Comparison of ENCODE assay signal across 22 cellular contexts in the genomic region with DNA sequence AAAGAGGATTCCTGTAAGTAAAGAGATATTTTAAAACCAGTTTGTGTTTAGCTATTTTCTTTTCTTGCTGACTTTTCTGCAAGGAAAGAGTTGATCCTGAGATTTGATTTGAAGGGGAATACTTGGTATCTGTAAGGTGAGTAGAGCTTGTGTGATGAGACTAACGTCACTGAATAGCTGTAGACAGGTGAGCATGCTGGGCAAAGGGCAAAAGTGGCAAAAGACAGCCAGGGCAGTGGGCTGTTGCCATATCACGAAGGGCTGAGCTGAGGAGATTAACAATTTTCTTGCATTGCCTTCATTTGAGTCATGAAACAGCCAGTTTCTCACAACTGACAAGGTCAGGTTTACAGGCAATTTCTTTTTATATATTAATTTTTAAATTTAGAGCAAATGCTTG. TPM values are rescaled to one million over a fixed set of nuclear protein-coding genes. Genes with fewer than 3 reads are reported as not detected.
DNase-seq lines count a peak whose midpoint lies in the region; ATAC-seq, FAIRE-seq and TF ChIP-seq lines count a peak whose summit lies in the region.
"Had no signal": no experiment of that assay in that cellular context is flagged by ENCODE, and none has a peak within 500 bp of the region (broad histone marks: within the 10 kb centered on the region; RNA-seq: fewer than 3 reads in every experiment).

No MANE protein-coding gene starts in this region.

- no peak overlapping the region for H3K4me3 ChIP-seq in GM12878
- H3K4me3 ChIP-seq: A549, tibial artery had no signal

- CTCF ChIA-PET in GM12878 (lab: Yijun Ruan, JAX), result interaction anchor here (1.0 to 1.8 kb wide), 3 partner anchors 17 to 72 kb away, joined by 3 to 5 read pairs (median 4); no protein-coding TSS in a partner anchor

- no peaks in the 10 kb centered on the region for H3K4me1 ChIP-seq in GM12878 (ENCODE audit: control insufficient read depth, insufficient read depth, low read length)

- WGBS in GM12878 (ENCODE audit: insufficient coverage, insufficient replicate concordance, low lambda C conversion rate, missing lambda C conversion rate), result 48% methylated on average over 2 of the region's 2 CpGs

- H2AFZ ChIP-seq in GM12878 (ENCODE audit: control insufficient read depth, low read depth, low read length), result no peak overlapping the region

- H3K4me3 Mint-ChIP-seq in natural killer cell, result no peak overlapping the region
- no peak overlapping the region for H3K4me3 Mint-ChIP-seq in natural killer cell treated with Interleukin-12 subunit alpha and Interleukin-12 subunit beta and Interleukin-15 and Interleukin-18, amount 100 ng/mL, for 72 hours
- H3K4me3 Mint-ChIP-seq: memory B cell; stimulated activated naive CD8-positive, alpha-beta T cell treated with anti-CD3 and anti-CD28 coated beads, Interleukin-15, amount 100 ng/mL, for 72 hours; T-helper 1 cell treated with Interleukin-12 subunit alpha and Interleukin-12 subunit beta and Interleukin-4 antibody, amounts not matched to agents 30 μg/mL and 1 μg/mL, for 36 hours had no signal

- no peak overlapping the region for H3K4me2 ChIP-seq in GM12878 (ENCODE audit: control insufficient read depth, insufficient read depth)
- H3K4me2 ChIP-seq: A549 had no signal

- intact Hi-C loops in natural killer cell (cut with micrococcal nuclease), result no loop called here
- intact Hi-C loops in GM12878 (cut with micrococcal nuclease; ENCODE audit: unreplicated experiment), result no loop called here

- no peak overlapping the region for H3K9ac ChIP-seq in GM12878 (ENCODE audit: control insufficient read depth, insufficient read depth, low read length)

- FAIRE-seq in GM12878 (lab: Jason Lieb, UNC), result no peak
- FAIRE-seq: A549, GM18507 had no signal

- RAD21 ChIA-PET in GM12878 (lab: Charles Lee; ENCODE audit: unreplicated experiment), result no interaction called here

- peaks cover 73 to 81% of the 10 kb centered on the region in 2 donors for H3K4me1 Mint-ChIP-seq in natural killer cell
- H3K4me1 Mint-ChIP-seq in natural killer cell treated with Interleukin-12 subunit alpha and Interleukin-12 subunit beta and Interleukin-15 and Interleukin-18, amount 100 ng/mL, for 72 hours (ENCODE audit: low read depth in 2 of 2), result peaks cover 54 to 64% of the 10 kb centered on the region in 2 donors

- ATAC-seq in natural killer cell, result no peak
- no peak for ATAC-seq in natural killer cell treated with Interleukin-12 subunit alpha and Interleukin-12 subunit beta and Interleukin-15 and Interleukin-18, amount 100 ng/mL, for 72 hours
- ATAC-seq in GM12878, result no peak
- ATAC-seq in left lobe of liver, result peak; percentile 76
- ATAC-seq in HG03460 (IDR thresholded peaks at IDR 0.05; ENCODE audit: unreplicated experiment), result no peak
- ATAC-seq: stimulated activated naive CD8-positive, alpha-beta T cell treated with anti-CD3 and anti-CD28 coated beads, Interleukin-15, amount 100 ng/mL, for 72 hours had no signal

- H4K20me1 ChIP-seq in GM12878 (ENCODE audit: control insufficient read depth, insufficient read depth), result peaks cover 15% of the 10 kb centered on the region

- peak overlapping the region; percentile 53 to 67 for H3K27ac Mint-ChIP-seq in natural killer cell
- no peak overlapping the region for H3K27ac Mint-ChIP-seq in natural killer cell treated with Interleukin-12 subunit alpha and Interleukin-12 subunit beta and Interleukin-15 and Interleukin-18, amount 100 ng/mL, for 72 hours
- H3K27ac Mint-ChIP-seq: stimulated activated naive CD8-positive, alpha-beta T cell treated with anti-CD3 and anti-CD28 coated beads, Interleukin-15, amount 100 ng/mL, for 72 hours; T-helper 1 cell treated with Interleukin-12 subunit alpha and Interleukin-12 subunit beta and Interleukin-4 antibody, amounts not matched to agents 30 μg/mL and 1 μg/mL, for 36 hours had no signal

- in situ Hi-C loops in GM12878 (cut with MboI), result no loop called here

- TF ChIP-seq CTCF in natural killer cell (IDR thresholded peaks at IDR 0.05) (no peak), GM12878 (IDR thresholded peaks at IDR 0.05 in 2 of 3, conservative IDR thresholded peaks at IDR 0.05 in 1 of 3; ENCODE audit: control insufficient read depth in 2 of 3, extremely low read depth in 1 of 3, insufficient read depth in 1 of 3, low read depth in 3 of 3, low read length in 3 of 3) (no peak)

- H3K27me3 ChIP-seq in GM12878 (replicated peaks in 1 of 2; ENCODE audit: control insufficient read depth in 2 of 2, insufficient read depth in 2 of 2, low read length in 1 of 2), result no peaks in the 10 kb centered on the region
- H3K27me3 ChIP-seq: dorsolateral prefrontal cortex, tibial artery had no signal

- H3K36me3 ChIP-seq in GM12878 (ENCODE audit: control insufficient read depth in 2 of 2, insufficient read depth in 2 of 2, low read length in 1 of 2), result peaks cover 15 to 33% of the 10 kb centered on the region in 2 experiments

- no peak for TF ChIP-seq RAD21 in GM12878 (IDR thresholded peaks at IDR 0.05; ENCODE audit: insufficient read depth, low read depth, low read length)

- BruUV-seq in GM12878 (replicated peaks; lab: Mats Ljungman, UMichigan), result TSS peak; percentile 29

- no peak for TF ChIP-seq EP300 in GM12878 (IDR thresholded peaks at IDR 0.05; ENCODE audit: borderline replicate concordance in 1 of 2, control insufficient read depth in 1 of 2, low read depth in 2 of 2, low read length in 2 of 2)

- peaks cover 83% of the 10 kb centered on the region for H3K79me2 ChIP-seq in GM12878 (ENCODE audit: control insufficient read depth, insufficient read depth, low read length)

- H3K27ac ChIP-seq in GM12878 (ENCODE audit: control insufficient read depth, insufficient read depth), result no peak overlapping the region
- H3K27ac ChIP-seq: A549, epithelial cell of prostate, RWPE1, tibial artery had no signal

- no peaks in the 10 kb centered on the region for H3K27me3 Mint-ChIP-seq in natural killer cell (ENCODE audit: low read depth in 2 of 2)
- H3K27me3 Mint-ChIP-seq in natural killer cell treated with Interleukin-12 subunit alpha and Interleukin-12 subunit beta and Interleukin-15 and Interleukin-18, amount 100 ng/mL, for 72 hours, result no peaks in the 10 kb centered on the region
- H3K27me3 Mint-ChIP-seq: memory B cell; stimulated activated naive CD8-positive, alpha-beta T cell treated with anti-CD3 and anti-CD28 coated beads, Interleukin-15, amount 100 ng/mL, for 72 hours had no signal

- no peak for TF ChIP-seq POLR2A in GM12878 (IDR thresholded peaks at IDR 0.05; ENCODE audit: low read depth, low read length)

- no peak for DNase-seq in natural killer cell
- DNase-seq in natural killer cell treated with Interleukin-12 subunit alpha and Interleukin-12 subunit beta and Interleukin-15 and Interleukin-18, amount 100 ng/mL, for 72 hours (ENCODE audit: low spot score), result no peak
- no peak for DNase-seq in GM12878 (ENCODE audit: low read depth, low spot score)
- peak; percentile 66 for DNase-seq in left lobe of liver (ENCODE audit: low spot score)
- DNase-seq in putamen (ENCODE audit: low spot score), result no peak
- DNase-seq in activated CD4-positive, alpha-beta T cell treated with anti-CD3 and anti-CD28 coated beads, Interleukin-2, amount 50 U/mL, for 4 hours, result no peak
- DNase-seq in NCI-H1417 treated with DMSO at 0.1 percent for 48 hours (lab: John Stamatoyannopoulos, UW), result no peak
- DNase-seq: activated effector memory CD4-positive, alpha-beta T cell treated with anti-CD3 and anti-CD28 coated beads, Interleukin-2, amount 50 U/mL, for 16 hours; activated T-cell treated with anti-CD3 and anti-CD28 coated beads for 4 hours; cerebellar nuclear complex; DMS79 treated with DMSO at 0.1 percent for 48 hours; dorsolateral prefrontal cortex; head of caudate nucleus; stimulated activated naive CD8-positive, alpha-beta T cell treated with anti-CD3 and anti-CD28 coated beads, Interleukin-15, amount 100 ng/mL, for 72 hours; tibial artery had no signal

- POLR2A ChIA-PET in GM12878 (lab: Charles Lee), result interaction anchor here (0.9 to 1.2 kb wide), 2 partner anchors 12 to 16 kb away, joined by 3 to 4 read pairs; no protein-coding TSS in a partner anchor

- SMC1A ChIA-PET in GM12878 (lab: Charles Lee; ENCODE audit: uncharacterized antibody, unreplicated experiment), result interaction anchor here (1.3 to 1.6 kb wide), 2 partner anchors 14 to 21 kb away, joined by 3 to 4 read pairs; a partner anchor contains a TSS

- no peaks in the 10 kb centered on the region for H3K9me3 ChIP-seq in GM12878 (replicated peaks; ENCODE audit: control insufficient read depth, insufficient read depth, low read length)
- H3K9me3 ChIP-seq: A549, tibial artery had no signal

- H3K36me3 Mint-ChIP-seq in natural killer cell, result peaks cover 5% of the 10 kb centered on the region
- peaks cover 4% of the 10 kb centered on the region for H3K36me3 Mint-ChIP-seq in natural killer cell treated with Interleukin-12 subunit alpha and Interleukin-12 subunit beta and Interleukin-15 and Interleukin-18, amount 100 ng/mL, for 72 hours

- H3K9me3 Mint-ChIP-seq in natural killer cell, result no peaks in the 10 kb centered on the region
- H3K9me3 Mint-ChIP-seq in natural killer cell treated with Interleukin-12 subunit alpha and Interleukin-12 subunit beta and Interleukin-15 and Interleukin-18, amount 100 ng/mL, for 72 hours, result no peaks in the 10 kb centered on the region
- H3K9me3 Mint-ChIP-seq: memory B cell; stimulated activated naive CD8-positive, alpha-beta T cell treated with anti-CD3 and anti-CD28 coated beads, Interleukin-15, amount 100 ng/mL, for 72 hours; T-helper 1 cell treated with Interleukin-12 subunit alpha and Interleukin-12 subunit beta and Interleukin-4 antibody, amounts not matched to agents 30 μg/mL and 1 μg/mL, for 36 hours had no signal

RNA-seq across cellular contexts. Expression of a gene that starts 21.1 kb away (rescaled TPM):
- total RNA-seq in natural killer cell (10 to 100 TPM; 50.7 to 71.2 (median 67.4) TPM), GM12878 (2014; rRNA removed) (30.8 and 36.6 TPM in 2 replicates), GM12878 (2014; rRNA removed; fragmentation: Illumina TruSeq; extraction: Trizol) (25.8 and 25.9 TPM in 2 replicates), GM12878 (2021) (57.8 and 61.2 TPM in 2 replicates), left lobe of liver (41.4 TPM)
- 100 to 1,000 TPM in 1 of 2 donors, 10 to 100 TPM in 1; 78.4 to 105 TPM for total RNA-seq in natural killer cell treated with Interleukin-12 subunit alpha and Interleukin-12 subunit beta and Interleukin-15 and Interleukin-18, amount 100 ng/mL, for 72 hours
- 54.3 and 59.4 TPM in 2 replicates for total RNA-seq in GM12878 (2013; cell fraction: nucleolus; rRNA removed)
- polyA plus RNA-seq in GM12878 (2011; ENCODE audit: low read depth), result 22.0 TPM
- polyA plus RNA-seq in GM12878 (2011; rRNA removed) (32.4 and 39.3 TPM in 2 replicates), GM12878 (2014; fragmentation: Illumina TruSeq; extraction: Trizol) (36.7 and 37.5 TPM in 2 replicates), GM12878 (2014; fragmentation: Nextera tagmentation; extraction: Ambion mirVana) (10 to 100 TPM; 12.6 to 17.1 TPM), GM12878 (2014; rRNA removed) (29.9 and 33.4 TPM in 2 replicates), GM12878 (2016; fragmentation: Nextera tagmentation; extraction: Ambion mirVana) (10 to 100 TPM; 32.4 to 33.0 TPM)
- 28.8 and 43.0 TPM in 2 replicates for polyA plus RNA-seq in GM12878 (2011; cell fraction: cytosol; rRNA removed)
- 22.1 and 24.7 TPM in 2 replicates for polyA plus RNA-seq in GM12878 (2011; cell fraction: nucleus; rRNA removed)
- 27.8 and 37.1 TPM in 2 replicates for polyA plus RNA-seq in GM12878 (2012)
- polyA minus RNA-seq in GM12878 (2011; rRNA and poly(A)+ RNA removed), result 45.3 and 48.0 TPM in 2 replicates
- polyA minus RNA-seq in GM12878 (2011; cell fraction: cytosol; rRNA and poly(A)+ RNA removed), result 20.0 and 26.6 TPM in 2 replicates
- 11.0 and 15.2 TPM in 2 replicates for polyA minus RNA-seq in GM12878 (2011; cell fraction: nucleus; rRNA and poly(A)+ RNA removed)

RNA-seq across cellular contexts. Expression of a gene that starts 28.8 kb away (rescaled TPM):
- 1 to 10 TPM; 1.5 to 2.3 (median 2.2) TPM for total RNA-seq in natural killer cell
- total RNA-seq in natural killer cell treated with Interleukin-12 subunit alpha and Interleukin-12 subunit beta and Interleukin-15 and Interleukin-18, amount 100 ng/mL, for 72 hours, result 1 to 10 TPM in 1 of 2 donors, not detected in 1; 1.5 TPM
- 0.61 TPM in 1 of 2 replicates, not detected in the other for total RNA-seq in GM12878 (2013; cell fraction: nucleolus; rRNA removed)
- total RNA-seq in GM12878 (2014; rRNA removed), result 0.11 and 0.34 TPM in 2 replicates
- not detected in 2 replicates for total RNA-seq in GM12878 (2014; rRNA removed; fragmentation: Illumina TruSeq; extraction: Trizol)
- 0.26 and 0.40 TPM in 2 replicates for total RNA-seq in GM12878 (2021)
- not detected for polyA plus RNA-seq in GM12878 (2011; ENCODE audit: low read depth)
- polyA plus RNA-seq in GM12878 (2011; rRNA removed), result not detected in 2 replicates
- 0.03 TPM in 1 of 2 replicates, not detected in the other for polyA plus RNA-seq in GM12878 (2011; cell fraction: cytosol; rRNA removed)
- polyA plus RNA-seq in GM12878 (2011; cell fraction: nucleus; rRNA removed), result 0.24 and 0.31 TPM in 2 replicates
- polyA plus RNA-seq in GM12878 (2012), result 0.32 and 0.45 TPM in 2 replicates
- not detected in 2 replicates for polyA plus RNA-seq in GM12878 (2014; fragmentation: Illumina TruSeq; extraction: Trizol)
- not detected for polyA plus RNA-seq in GM12878 (2014; fragmentation: Nextera tagmentation; extraction: Ambion mirVana)
- polyA plus RNA-seq in GM12878 (2014; rRNA removed), result 0.04 and 0.15 TPM in 2 replicates
- polyA plus RNA-seq in GM12878 (2016; fragmentation: Nextera tagmentation; extraction: Ambion mirVana), result under 1 TPM in 1 of 2 experiments, not detected in 1; 0.06 TPM
- not detected in 2 replicates for polyA minus RNA-seq in GM12878 (2011; rRNA and poly(A)+ RNA removed)
- polyA minus RNA-seq in GM12878 (2011; cell fraction: cytosol; rRNA and poly(A)+ RNA removed), result not detected in 2 replicates
- polyA minus RNA-seq in GM12878 (2011; cell fraction: nucleus; rRNA and poly(A)+ RNA removed), result not detected in 2 replicates
- total RNA-seq in left lobe of liver, result 1.3 TPM

RNA-seq across cellular contexts. Expression of a gene that starts 43.8 kb away (rescaled TPM):
- total RNA-seq in natural killer cell, result 10 to 100 TPM; 71.9 to 85.0 (median 82.0) TPM
- 100 to 1,000 TPM in 1 of 2 donors, 10 to 100 TPM in 1; 76.2 to 133 TPM for total RNA-seq in natural killer cell treated with Interleukin-12 subunit alpha and Interleukin-12 subunit beta and Interleukin-15 and Interleukin-18, amount 100 ng/mL, for 72 hours
- total RNA-seq in GM12878 (2013; cell fraction: nucleolus; rRNA removed), result 77.5 and 89.4 TPM in 2 replicates
- 31.8 and 35.2 TPM in 2 replicates for total RNA-seq in GM12878 (2014; rRNA removed)
- 13.9 and 14.5 TPM in 2 replicates for total RNA-seq in GM12878 (2014; rRNA removed; fragmentation: Illumina TruSeq; extraction: Trizol)
- total RNA-seq in GM12878 (2021), result 42.8 and 50.3 TPM in 2 replicates
- 10.7 TPM for polyA plus RNA-seq in GM12878 (2011; ENCODE audit: low read depth)
- 8.7 and 17.5 TPM in 2 replicates for polyA plus RNA-seq in GM12878 (2011; rRNA removed)
- 12.6 and 20.5 TPM in 2 replicates for polyA plus RNA-seq in GM12878 (2011; cell fraction: cytosol; rRNA removed)
- polyA plus RNA-seq in GM12878 (2011; cell fraction: nucleus; rRNA removed), result 168 and 188 TPM in 2 replicates
- polyA plus RNA-seq in GM12878 (2012), result 19.4 and 21.7 TPM in 2 replicates
- polyA plus RNA-seq in GM12878 (2014; fragmentation: Illumina TruSeq; extraction: Trizol), result 16.6 and 25.1 TPM in 2 replicates
- 1 to 10 TPM in 1 of 2 experiments, under 1 TPM in 1; 0.82 to 1.1 TPM for polyA plus RNA-seq in GM12878 (2014; fragmentation: Nextera tagmentation; extraction: Ambion mirVana)
- polyA plus RNA-seq in GM12878 (2014; rRNA removed), result 44.0 and 50.1 TPM in 2 replicates
- polyA plus RNA-seq in GM12878 (2016; fragmentation: Nextera tagmentation; extraction: Ambion mirVana), result 10 to 100 TPM; 15.0 to 21.2 TPM
- 17.0 and 18.1 TPM in 2 replicates for polyA minus RNA-seq in GM12878 (2011; rRNA and poly(A)+ RNA removed)
- polyA minus RNA-seq in GM12878 (2011; cell fraction: cytosol; rRNA and poly(A)+ RNA removed), result 7.6 TPM in 2 replicates
- 35.8 and 46.1 TPM in 2 replicates for polyA minus RNA-seq in GM12878 (2011; cell fraction: nucleus; rRNA and poly(A)+ RNA removed)
- 36.7 TPM for total RNA-seq in left lobe of liver

Comparison
In these comparisons a context has a peak if more than half of its experiments do, and no peak if none do; other contexts are left out.
1. H3K27ac Mint-ChIP-seq: peak in natural killer cell (2 of 2); none in natural killer cell treated with Interleukin-12 subunit alpha and Interleukin-12 subunit beta and Interleukin-15 and Interleukin-18, amount 100 ng/mL, for 72 hours (0 of 2).